In the genomic region with DNA sequence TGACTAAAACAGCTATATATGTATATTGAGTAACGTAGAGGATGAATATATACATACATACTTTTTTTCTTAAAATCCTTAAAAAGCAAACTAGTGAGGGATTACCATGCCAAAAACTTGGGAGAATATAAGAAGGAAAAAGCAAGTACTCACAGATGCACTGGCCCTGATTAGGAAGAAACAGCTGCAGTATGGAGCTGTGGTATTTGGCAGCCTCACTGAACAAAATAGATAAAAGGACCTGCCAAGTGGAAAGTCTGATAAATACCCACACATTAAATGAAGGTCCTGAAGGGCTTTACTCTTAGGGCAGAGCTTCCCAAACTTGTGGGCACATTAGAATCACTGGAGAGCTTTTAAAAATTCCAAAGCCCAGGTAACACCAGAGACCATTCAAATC, we compare ENCODE assay signal across 19 cellular contexts.
"Had no signal": no experiment of that assay in that cellular context is flagged by ENCODE, and none has a peak within 500 bp of the region (broad histone marks: within the 10 kb centered on the region; RNA-seq: fewer than 3 reads in every experiment).

No MANE protein-coding gene starts in this region.

- H3K4me3 Mint-ChIP-seq: activated naive CD8-positive, alpha-beta T cell treated with anti-CD3 and anti-CD28 coated beads for 36 hours; activated T-helper 1 cell treated with anti-CD3 and anti-CD28 coated beads, Interleukin-12 subunit alpha, Interleukin-12 subunit beta, Interleukin-2, Interleukin-4 antibody, amounts not matched to agents 30 ng/mL and 10 ng/mL and 1 ng/mL, durations not matched to agents 14 hours and 24 hours and 36 hours; dendritic cell treated with granulocyte-macrophage colony-stimulating factor and Interleukin-4, amounts not matched to agents 40 ng/mL and 50 ng/mL, for 4 days; natural killer cell had no signal

- H3K9me3 Mint-ChIP-seq: activated naive CD8-positive, alpha-beta T cell treated with anti-CD3 and anti-CD28 coated beads for 36 hours; activated T-helper 1 cell treated with anti-CD3 and anti-CD28 coated beads, Interleukin-12 subunit alpha, Interleukin-12 subunit beta, Interleukin-2, Interleukin-4 antibody, amounts not matched to agents 30 ng/mL and 10 ng/mL and 1 ng/mL, durations not matched to agents 14 hours and 24 hours and 36 hours; dendritic cell treated with granulocyte-macrophage colony-stimulating factor and Interleukin-4, amounts not matched to agents 40 ng/mL and 50 ng/mL, for 4 days; natural killer cell had no signal

- H3K27me3 ChIP-seq: brain microvascular endothelial cell, gastrocnemius medialis, heart left ventricle, left lung, tibial artery, uterus had no signal

- H3K27ac ChIP-seq: brain microvascular endothelial cell, gastrocnemius medialis, left lung, skin epidermis, tibial artery, uterus had no signal

- ATAC-seq: gastrocnemius medialis, left lung, natural killer cell had no signal

- H3K27me3 Mint-ChIP-seq: dendritic cell treated with granulocyte-macrophage colony-stimulating factor and Interleukin-4, amounts not matched to agents 40 ng/mL and 50 ng/mL, for 4 days had no signal

- H3K27ac Mint-ChIP-seq: activated naive CD8-positive, alpha-beta T cell treated with anti-CD3 and anti-CD28 coated beads for 36 hours; activated T-helper 1 cell treated with anti-CD3 and anti-CD28 coated beads, Interleukin-12 subunit alpha, Interleukin-12 subunit beta, Interleukin-2, Interleukin-4 antibody, amounts not matched to agents 30 ng/mL and 10 ng/mL and 1 ng/mL, durations not matched to agents 14 hours and 24 hours and 36 hours; dendritic cell treated with granulocyte-macrophage colony-stimulating factor and Interleukin-4, amounts not matched to agents 40 ng/mL and 50 ng/mL, for 4 days; natural killer cell had no signal

- H3K4me1 Mint-ChIP-seq: natural killer cell had no signal

- H3K36me3 Mint-ChIP-seq: activated naive CD8-positive, alpha-beta T cell treated with anti-CD3 and anti-CD28 coated beads for 36 hours; natural killer cell had no signal

- H3K9me3 ChIP-seq: gastrocnemius medialis, heart left ventricle, left lung, tibial artery, uterus had no signal

- H3K4me3 ChIP-seq: gastrocnemius medialis, heart left ventricle, left lung, skin epidermis, tibial artery, uterus had no signal

- H3K4me1 ChIP-seq: uterus had no signal

- DNase-seq: activated CD4-positive, alpha-beta T cell treated with anti-CD3 and anti-CD28 coated beads, Interleukin-2, amount 50 U/mL, for 1 hour; activated naive CD8-positive, alpha-beta T cell treated with anti-CD3 and anti-CD28 coated beads for 36 hours; amygdala; brain microvascular endothelial cell; effector memory CD4-positive, alpha-beta T cell; gastrocnemius medialis; heart left ventricle; left lung; natural killer cell; posterior cingulate gyrus; stimulated activated CD4-positive, alpha-beta T cell treated with anti-CD3 and anti-CD28 coated beads, Interleukin-15, amount 100 ng/mL, for 24 hours; stimulated activated CD4-positive, alpha-beta T cell treated with anti-CD3 and anti-CD28 coated beads, Interleukin-4, amount 100 ng/mL, for 1 hour; stimulated activated naive CD4-positive, alpha-beta T cell; T-helper 2 cell; tibial artery; uterus had no signal

- H3K36me3 ChIP-seq: brain microvascular endothelial cell, gastrocnemius medialis, heart left ventricle, left lung, tibial artery, uterus had no signal
